ENCODE assay signal across 21 cellular contexts in genomic region chr6:47253136-47253535, GRCh38. TPM values are rescaled to one million over a fixed set of nuclear protein-coding genes. Genes with fewer than 3 reads are reported as not detected.
DNase-seq lines count a peak whose midpoint lies in the region; ATAC-seq, FAIRE-seq and TF ChIP-seq lines count a peak whose summit lies in the region.
"Had no signal": no experiment of that assay in that cellular context is flagged by ENCODE, and none has a peak within 500 bp of the region (broad histone marks: within the 10 kb centered on the region; RNA-seq: fewer than 3 reads in every experiment).

No MANE protein-coding gene starts in this region.

- H4K12ac ChIP-seq in trophoblast cell (ENCODE audit: low read depth, low read length), result no peak overlapping the region

- peaks cover 33 to 90% of the 10 kb centered on the region in 2 experiments for H3K36me3 ChIP-seq in HepG2 (replicated peaks in 1 of 2; ENCODE audit: control insufficient read depth in 1 of 2, insufficient read depth in 2 of 2, low read length in 2 of 2)
- no peaks in the 10 kb centered on the region for H3K36me3 ChIP-seq in right lobe of liver
- H3K36me3 ChIP-seq in KOPT-K1 (ENCODE audit: insufficient read depth, low read length), result no peaks in the 10 kb centered on the region
- peaks cover 20 to 41% of the 10 kb centered on the region in 2 experiments for H3K36me3 ChIP-seq in trophoblast cell (ENCODE audit: control insufficient read depth in 1 of 2, insufficient read depth in 2 of 2, low read length in 2 of 2)
- peaks cover 19% of the 10 kb centered on the region for H3K36me3 ChIP-seq in upper lobe of right lung

- H3K4me3 ChIP-seq in HepG2 (replicated peaks in 1 of 3; ENCODE audit: insufficient read depth in 1 of 3, low read depth in 2 of 3, low read length in 3 of 3) (no peak overlapping the region), right lobe of liver (no peak overlapping the region), trophoblast cell (ENCODE audit: low read depth, low read length) (no peak overlapping the region), upper lobe of right lung (no peak overlapping the region)
- H3K4me3 ChIP-seq: GM23338 had no signal

- peaks cover 9% of the 10 kb centered on the region for H3K79me2 ChIP-seq in HepG2 (ENCODE audit: insufficient read depth, low read length)
- peaks cover 3% of the 10 kb centered on the region for H3K79me2 ChIP-seq in trophoblast cell (ENCODE audit: control insufficient read depth, insufficient read depth, low read length, poor library complexity)

- H3K9ac ChIP-seq in HepG2 (ENCODE audit: insufficient read depth, low read depth, low read length), result no peak overlapping the region
- H3K9ac ChIP-seq in trophoblast cell (ENCODE audit: low read length), result no peak overlapping the region

- no peak overlapping the region for H3K4ac ChIP-seq in trophoblast cell (ENCODE audit: low read depth, low read length)

- ATAC-seq in HepG2, result no peak
- ATAC-seq in right lobe of liver, result no peak
- no peak for ATAC-seq in HG02759 (IDR thresholded peaks at IDR 0.05; ENCODE audit: unreplicated experiment)
- ATAC-seq in GM18870 (IDR thresholded peaks at IDR 0.05; ENCODE audit: unreplicated experiment), result no peak
- ATAC-seq in upper lobe of right lung, result no peak
- ATAC-seq: HCT116 had no signal

- intact Hi-C loops in HepG2 (cut with micrococcal nuclease; ENCODE audit: unreplicated experiment), result loop anchor here (5.0 kb wide), 2 partner anchors 39 to 406 kb away; no protein-coding TSS in a partner anchor
- intact Hi-C loops in right lobe of liver (cut with DNase I), result no loop called here
- intact Hi-C loops in upper lobe of right lung (cut with DNase I), result no loop called here

- POLR2A ChIA-PET in HepG2 (lab: Yijun Ruan, JAX), result no interaction called here

- 97% methylated on average over 15 of the region's 15 CpGs for WGBS in HepG2 (ENCODE audit: low lambda C conversion rate)
- WGBS in right lobe of liver (ENCODE audit: insufficient coverage, low coverage, low lambda C conversion rate, missing lambda C conversion rate), result 96% methylated on average over 13 of the region's 15 CpGs
- WGBS in trophoblast cell (ENCODE audit: extremely low coverage, insufficient coverage, insufficient read length), result no CpG with 5 or more reads among the region's 15 CpGs

- in situ Hi-C loops in HepG2 (cut with HindIII; ENCODE audit: extremely low pct_ligation_motif_present, low pct_unique_long_range_greater_than_20kb), result no loop called here

- DNase-seq in HepG2 (ENCODE audit: low spot score) (no peak), right lobe of liver (no peak), trophoblast cell (peak; percentile 67), upper lobe of right lung (no peak)
- DNase-seq: C1 segment of cervical spinal cord; Calu3; CD4-positive, alpha-beta memory T cell; COR-L47; DMS53; DMS79 treated with DMSO at 0.1 percent for 48 hours; H9 had no signal

- H3K23ac ChIP-seq in trophoblast cell (ENCODE audit: low read length), result no peak overlapping the region

- CTCF ChIA-PET in HepG2 (lab: Yijun Ruan, JAX; ENCODE audit: low intra/inter-chr PET ratio, low total read pairs), result no interaction called here

- H3K18ac ChIP-seq in trophoblast cell (ENCODE audit: low read length), result peak overlapping the region; percentile 93

- no peak overlapping the region for H2AK5ac ChIP-seq in trophoblast cell (ENCODE audit: low read length)

- no peak overlapping the region for H3K14ac ChIP-seq in trophoblast cell (ENCODE audit: low read length)

- no peak overlapping the region for H2BK120ac ChIP-seq in trophoblast cell (ENCODE audit: insufficient read depth, low read length, poor library complexity)

- no peak for TF ChIP-seq RAD21 in HepG2 (CRISPR knock-in tag; IDR thresholded peaks at IDR 0.05)

- no peaks in the 10 kb centered on the region for H3K27me3 ChIP-seq in HepG2 (ENCODE audit: control insufficient read depth in 1 of 2, insufficient read depth in 2 of 2, low read length in 2 of 2)
- no peaks in the 10 kb centered on the region for H3K27me3 ChIP-seq in right lobe of liver
- H3K27me3 ChIP-seq in trophoblast cell (ENCODE audit: insufficient read depth, low read length), result no peaks in the 10 kb centered on the region
- H3K27me3 ChIP-seq in upper lobe of right lung, result no peaks in the 10 kb centered on the region

- H2AFZ ChIP-seq in HepG2 (ENCODE audit: low read length) (no peak overlapping the region), trophoblast cell (ENCODE audit: insufficient read depth, low read length, poor library complexity) (no peak overlapping the region)
- H2AFZ ChIP-seq: GM23338 had no signal

- FAIRE-seq in HepG2 (lab: Jason Lieb, UNC), result no peak
- FAIRE-seq: A204.1, G401.6, GM12892, GM19239 had no signal

- H2BK5ac ChIP-seq in trophoblast cell (ENCODE audit: low read depth, low read length, poor library complexity), result no peak overlapping the region

- TF ChIP-seq EP300 in HepG2 (IDR thresholded peaks at IDR 0.05; ENCODE audit: low read depth in 2 of 2, low read length in 2 of 2) (no peak), HepG2 (CRISPR knock-in tag; IDR thresholded peaks at IDR 0.05; ENCODE audit: borderline replicate concordance) (no peak)

- no peak overlapping the region for H3K27ac ChIP-seq in HepG2 (ENCODE audit: extremely low read length, insufficient read depth, low read length)
- no peak overlapping the region for H3K27ac ChIP-seq in right lobe of liver
- H3K27ac ChIP-seq in KOPT-K1 (ENCODE audit: low read depth, low read length, poor library complexity, severe bottlenecking), result peak overlapping the region; percentile 95
- H3K27ac ChIP-seq in trophoblast cell (ENCODE audit: low read depth, low read length), result no peak overlapping the region
- H3K27ac ChIP-seq in upper lobe of right lung, result no peak overlapping the region
- H3K27ac ChIP-seq: 22Rv1 had no signal

- H3K9me3 ChIP-seq in HepG2 (ENCODE audit: low read length) (no peaks in the 10 kb centered on the region), right lobe of liver (no peaks in the 10 kb centered on the region), KOPT-K1 (ENCODE audit: insufficient read depth, low read length, poor library complexity, severe bottlenecking) (no peaks in the 10 kb centered on the region), trophoblast cell (ENCODE audit: insufficient read depth, low read depth, low read length) (no peaks in the 10 kb centered on the region), upper lobe of right lung (no peaks in the 10 kb centered on the region)

- H4K20me1 ChIP-seq in HepG2 (ENCODE audit: insufficient read depth, low read length), result peaks cover 4% of the 10 kb centered on the region; the same call in 1 of the 2 replicates

- TF ChIP-seq CTCF in HepG2 (CRISPR knock-in tag; IDR thresholded peaks at IDR 0.05) (no peak), right lobe of liver (IDR thresholded peaks at IDR 0.05) (no peak), upper lobe of right lung (IDR thresholded peaks at IDR 0.05) (no peak)

- no peak overlapping the region for H2BK12ac ChIP-seq in trophoblast cell (ENCODE audit: low read length)

- TF ChIP-seq POLR2A in HepG2 (IDR thresholded peaks at IDR 0.05; ENCODE audit: insufficient read depth in 1 of 2, low read depth in 2 of 2, low read length in 2 of 2) (no peak), right lobe of liver (IDR thresholded peaks at IDR 0.05) (no peak)

- H4K91ac ChIP-seq in trophoblast cell (ENCODE audit: low read depth, low read length), result no peak overlapping the region

- no TSS peak for BruUV-seq in HepG2 (replicated peaks; lab: Mats Ljungman, UMichigan)

- no peak overlapping the region for H4K8ac ChIP-seq in trophoblast cell (ENCODE audit: low read depth, low read length)

- H3K4me2 ChIP-seq in HepG2 (ENCODE audit: low read depth, low read length) (no peak overlapping the region), trophoblast cell (ENCODE audit: low read length) (no peak overlapping the region)
- H3K4me2 ChIP-seq: GM23338 had no signal

- H3K4me1 ChIP-seq in HepG2 (ENCODE audit: insufficient read depth, low read length), result peaks cover 24% of the 10 kb centered on the region
- H3K4me1 ChIP-seq in right lobe of liver, result no peaks in the 10 kb centered on the region
- H3K4me1 ChIP-seq in trophoblast cell (ENCODE audit: control insufficient read depth in 1 of 2, insufficient read depth in 2 of 2, low read length in 2 of 2), result peaks cover 0 to 4% of the 10 kb centered on the region in 2 experiments
- H3K4me1 ChIP-seq in upper lobe of right lung, result peaks cover 5% of the 10 kb centered on the region

- peaks cover 2% of the 10 kb centered on the region for H3K79me1 ChIP-seq in trophoblast cell (ENCODE audit: low read length)

TF ChIP-seq in HepG2, 621 proteins besides CTCF, POLR2A, EP300 and RAD21:
- TF ChIP-seq SRSF9 (IDR thresholded peaks at IDR 0.05; ENCODE audit: borderline replicate concordance, insufficient read depth, low read depth, low read length, poor library complexity, severe bottlenecking) (no peak), AGO2 (optimal IDR thresholded peaks at IDR 0.05; ENCODE audit: low read depth, low read length) (peak; percentile 62)

RNA-seq across cellular contexts. Expression of gene TNFRSF21, which starts 56.6 kb away (rescaled TPM):
- 35.4 and 46.3 TPM in 2 replicates for total RNA-seq in HepG2 (2016; rRNA removed; fragmentation: Illumina TruSeq; extraction: Trizol)
- 64.4 and 66.8 TPM in 2 replicates for total RNA-seq in HepG2 (2016; cell fraction: cytosol; rRNA removed; fragmentation: Illumina TruSeq; extraction: Trizol; ENCODE audit: low read depth)
- 32.9 and 45.1 TPM in 2 replicates for total RNA-seq in HepG2 (2016; cell fraction: insoluble cytoplasmic fraction; rRNA removed; fragmentation: Illumina TruSeq; extraction: Trizol)
- 83.9 and 85.3 TPM in 2 replicates for total RNA-seq in HepG2 (2016; cell fraction: membrane; rRNA removed; fragmentation: Illumina TruSeq; extraction: Trizol)
- total RNA-seq in HepG2 (2016; cell fraction: nucleus; rRNA removed; fragmentation: Illumina TruSeq; extraction: Trizol), result 42.5 and 44.5 TPM in 2 replicates
- polyA plus RNA-seq in HepG2 (2011; rRNA removed), result 24.8 and 27.5 TPM in 2 replicates
- 28.3 and 32.5 TPM in 2 replicates for polyA plus RNA-seq in HepG2 (2011; cell fraction: cytosol; rRNA removed)
- polyA plus RNA-seq in HepG2 (2011; cell fraction: nucleus; rRNA removed), result 26.7 and 28.4 TPM in 2 replicates
- polyA plus RNA-seq in HepG2 (2012), result 29.4 and 72.1 TPM in 2 replicates
- 7.7 and 9.6 TPM in 2 replicates for polyA plus RNA-seq in HepG2 (2016; cell fraction: cytosol; fragmentation: Illumina TruSeq; extraction: Trizol; ENCODE audit: low read depth)
- 42.9 and 49.8 TPM in 2 replicates for polyA plus RNA-seq in HepG2 (2016; cell fraction: insoluble cytoplasmic fraction; fragmentation: Illumina TruSeq; extraction: Trizol; ENCODE audit: low read depth)
- polyA plus RNA-seq in HepG2 (2016; cell fraction: membrane; fragmentation: Illumina TruSeq; extraction: Trizol; ENCODE audit: low read depth), result 32.5 and 38.1 TPM in 2 replicates
- polyA plus RNA-seq in HepG2 (2016; cell fraction: nucleus; fragmentation: Illumina TruSeq; extraction: Trizol; ENCODE audit: insufficient read depth, low read depth), result 56.9 and 64.9 TPM in 2 replicates
- 26.7 and 80.6 TPM in 2 replicates for polyA minus RNA-seq in HepG2 (2011; rRNA and poly(A)+ RNA removed; ENCODE audit: low replicate concordance)
- polyA minus RNA-seq in HepG2 (2011; cell fraction: cytosol; rRNA and poly(A)+ RNA removed), result 40.3 and 44.4 TPM in 2 replicates
- 66.8 and 71.1 TPM in 2 replicates for polyA minus RNA-seq in HepG2 (2011; cell fraction: nucleus; rRNA and poly(A)+ RNA removed)
- total RNA-seq in right lobe of liver, result 1 to 10 TPM; 1.9 to 7.9 (median 5.3) TPM
- polyA plus RNA-seq in trophoblast cell (2013), result 243 and 254 TPM in 2 replicates
- total RNA-seq in upper lobe of right lung, result 28.9 TPM
- polyA plus RNA-seq: CD4-positive, alpha-beta memory T cell had no signal

Comparison
In these comparisons a context has a peak if more than half of its experiments do, and no peak if none do; other contexts are left out.
1. DNase-seq: peak in trophoblast cell (2 of 2); none in HepG2 (single experiment), right lobe of liver (0 of 3) and upper lobe of right lung (single experiment).